19 cellular contexts compared by ENCODE assay signal in the genomic region with DNA sequence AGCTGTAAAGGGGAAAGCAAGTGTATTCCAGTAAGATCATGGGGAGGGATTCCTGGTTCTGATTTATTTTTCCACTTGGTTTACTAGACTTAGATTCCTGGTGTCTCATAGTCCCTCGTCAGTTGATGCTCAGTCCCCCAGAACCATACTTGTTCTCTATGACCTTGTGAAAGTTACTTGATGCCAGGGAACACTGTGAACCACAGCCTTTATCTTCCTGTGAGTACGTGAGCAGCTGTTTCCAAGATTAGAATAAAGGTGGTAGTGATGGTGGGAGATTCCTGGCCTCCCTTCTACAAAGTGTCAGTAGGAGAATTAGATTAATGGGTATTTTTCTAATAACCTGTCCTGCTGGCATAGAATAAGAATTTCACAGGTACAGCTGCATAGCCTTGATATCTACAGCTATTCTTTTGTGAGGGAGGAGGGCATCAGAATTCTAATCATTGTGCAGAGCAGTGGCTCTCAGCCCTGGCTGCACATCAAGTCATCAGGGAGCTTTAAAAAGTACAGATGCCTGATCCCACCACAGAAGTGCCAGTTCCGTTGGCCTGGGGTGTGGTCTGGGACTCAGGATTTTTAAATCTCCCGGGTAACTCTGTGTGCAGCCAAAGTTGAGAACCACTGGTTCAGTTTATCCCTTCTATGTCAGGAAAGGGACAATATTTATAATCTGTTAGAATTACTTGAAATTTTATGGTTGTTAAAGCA.
"Had no signal": no experiment of that assay in that cellular context is flagged by ENCODE, and none has a peak within 500 bp of the region (broad histone marks: within the 10 kb centered on the region; RNA-seq: fewer than 3 reads in every experiment).

No MANE protein-coding gene starts in this region.

- ATAC-seq: effector memory CD8-positive, alpha-beta T cell; gastroesophageal sphincter; naive thymus-derived CD4-positive, alpha-beta T cell; stimulated activated effector memory CD8-positive, alpha-beta T cell treated with anti-CD3 and anti-CD28 coated beads, Interleukin-12 subunit alpha, Interleukin-12 subunit beta, amount 100 ng/mL, for 72 hours; stimulated activated naive CD8-positive, alpha-beta T cell treated with anti-CD3 and anti-CD28 coated beads, Interleukin-15, Interleukin-2, amounts not matched to agents 100 U/mL and 50 U/mL, for 24 hours had no signal

- DNase-seq: effector memory CD8-positive, alpha-beta T cell; glutamatergic neuron; kidney; mesenchymal stem cell; midbrain; naive thymus-derived CD4-positive, alpha-beta T cell; nephron progenitor cell; stimulated activated CD4-positive, alpha-beta T cell treated with anti-CD3 and anti-CD28 coated beads, Interleukin-4, amount 100 ng/mL, for 1 hour; stimulated activated CD8-positive, alpha-beta memory T cell treated with anti-CD3 and anti-CD28 coated beads, Interleukin-4, amount 100 ng/mL, for 48 hours; stimulated activated naive CD8-positive, alpha-beta T cell treated with anti-CD3 and anti-CD28 coated beads, Interleukin-15, Interleukin-2, amounts not matched to agents 100 U/mL and 50 U/mL, for 24 hours; tibial artery; upper lobe of left lung; uterus had no signal

- H3K4me3 ChIP-seq: esophagus muscularis mucosa, gastroesophageal sphincter, hepatocyte, lung, tibial artery, upper lobe of left lung, uterus had no signal

- H3K27ac ChIP-seq: epithelial cell of prostate, esophagus muscularis mucosa, gastroesophageal sphincter, hepatocyte, tibial artery, upper lobe of left lung, uterus had no signal

- H3K9me3 ChIP-seq: esophagus muscularis mucosa, gastroesophageal sphincter, tibial artery, upper lobe of left lung, uterus had no signal

- H3K4me1 ChIP-seq: uterus had no signal

- H3K27me3 ChIP-seq: esophagus muscularis mucosa, gastroesophageal sphincter, hepatocyte, tibial artery, upper lobe of left lung, uterus had no signal

- H3K4me2 ChIP-seq: hepatocyte had no signal

- H2AFZ ChIP-seq: hepatocyte had no signal

- H3K36me3 ChIP-seq: uterus had no signal
